10 cellular contexts compared by ENCODE assay signal in the genomic region with DNA sequence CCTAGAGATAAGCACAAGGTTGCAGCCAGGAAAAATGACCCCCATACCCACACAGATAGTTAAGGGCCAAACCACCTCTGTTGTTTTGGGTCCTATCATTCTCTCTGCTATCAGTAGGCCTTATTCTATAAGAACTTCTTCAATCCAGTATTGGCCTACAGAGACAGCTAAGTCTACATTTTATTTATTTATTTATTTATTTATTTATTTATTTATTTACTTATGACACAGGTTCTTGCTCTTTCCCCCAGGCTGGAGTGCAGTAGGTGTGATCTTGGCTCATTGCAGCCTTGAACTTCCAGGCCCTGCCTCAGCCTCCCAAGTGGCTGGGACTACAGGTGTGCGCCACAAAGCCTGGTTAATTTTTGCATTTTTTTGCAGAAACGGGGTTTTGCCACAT. TPM values are rescaled to one million over a fixed set of nuclear protein-coding genes. Genes with fewer than 3 reads are reported as not detected.
"Had no signal": no experiment of that assay in that cellular context is flagged by ENCODE, and none has a peak within 500 bp of the region (broad histone marks: within the 10 kb centered on the region; RNA-seq: fewer than 3 reads in every experiment).

No MANE protein-coding gene starts in this region.

- H3K4me3 ChIP-seq: K562 had no signal

- H3K4me3 Mint-ChIP-seq: IgD-negative memory B cell had no signal

- H3K27ac Mint-ChIP-seq: IgD-negative memory B cell had no signal

- H3K27ac ChIP-seq: HL-60 had no signal

- ATAC-seq: HepG2, K562 had no signal

- FAIRE-seq: HepG2, HTR-8/SVneo, K562 had no signal

- H3K4me1 Mint-ChIP-seq: IgD-negative memory B cell had no signal

- DNase-seq: IMR-90, KBM-7, KG1 had no signal

RNA-seq across cellular contexts. Expression of gene MAPT, which starts 7.5 kb away (rescaled TPM):
- polyA plus RNA-seq: IgD-negative memory B cell had no signal

RNA-seq across cellular contexts. Expression of gene SPPL2C, which starts 42.2 kb away (rescaled TPM):
- total RNA-seq: HepG2, HT-29, HT1080, IMR-90, K562 had no signal
- polyA plus RNA-seq: HepG2, IgD-negative memory B cell, IMR-90, K562 had no signal
